ENCODE assay signal across 8 cellular contexts in the genomic region with DNA sequence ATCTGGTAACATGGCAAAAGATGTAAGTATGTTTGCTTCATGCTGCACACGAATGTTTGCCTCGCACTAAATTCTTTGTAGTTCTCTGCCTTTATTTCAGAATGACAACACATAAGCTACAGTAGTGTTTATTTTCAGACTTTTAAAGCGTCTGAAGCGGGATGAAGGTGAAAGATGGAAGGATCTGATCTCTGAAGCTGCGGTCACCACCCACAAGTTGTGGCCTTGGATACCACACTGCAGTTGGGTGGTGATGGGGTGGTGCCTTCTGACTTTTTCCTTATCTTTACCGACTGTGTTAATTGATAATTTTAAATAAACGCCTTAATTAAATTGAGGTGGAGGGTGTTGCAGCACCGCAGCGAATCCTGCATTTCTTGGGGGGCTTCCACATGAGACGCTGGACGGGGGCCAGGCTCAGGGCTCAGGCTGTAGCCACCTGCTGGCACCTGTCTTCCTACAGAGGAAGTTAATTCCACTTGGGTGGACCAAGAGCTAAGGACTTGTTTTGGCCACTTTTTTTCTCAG.
DNase-seq lines count a peak whose midpoint lies in the region; ATAC-seq and TF ChIP-seq lines count a peak whose summit lies in the region.

No MANE protein-coding gene starts in this region.

- H4K20me1 ChIP-seq in DND-41 (ENCODE audit: insufficient read depth, low read length): peaks cover 46% of the 10 kb centered on the region
- H4K20me1 ChIP-seq in OCI-LY3 (ENCODE audit: insufficient read depth, low read length): peaks cover 48% of the 10 kb centered on the region

- DNase-seq in DND-41: peak; percentile 4
- no peak for DNase-seq in effector memory CD4-positive, alpha-beta T cell
- DNase-seq in activated CD4-positive, CD25-positive, alpha-beta regulatory T cell treated with anti-CD3 and anti-CD28 coated beads, Interleukin-2, amount 50 U/mL, for 72 hours: no peak
- DNase-seq in AG08396 (ENCODE audit: low spot score): no peak
- DNase-seq in medulla oblongata (ENCODE audit: extremely low spot score): no peak

- H2AFZ ChIP-seq in DND-41 (ENCODE audit: low read depth, low read length) (no peak overlapping the region), OCI-LY3 (ENCODE audit: low read depth, low read length) (no peak overlapping the region), neuron (ENCODE audit: low read depth, low read length) (no peak overlapping the region)

- H3K79me2 ChIP-seq in DND-41 (ENCODE audit: insufficient read depth, low read length) (peaks cover 65% of the 10 kb centered on the region), OCI-LY3 (ENCODE audit: low read length) (peaks cover 67% of the 10 kb centered on the region)

- ATAC-seq in DND-41 (ENCODE audit: insufficient read depth, low read depth) (no peak), HG02678 (IDR thresholded peaks at IDR 0.05; ENCODE audit: unreplicated experiment) (no peak)

- peaks cover 49% of the 10 kb centered on the region for H3K36me3 ChIP-seq in DND-41 (ENCODE audit: insufficient read depth, low read length)
- peaks cover 43% of the 10 kb centered on the region for H3K36me3 ChIP-seq in OCI-LY3 (replicated peaks; ENCODE audit: low read depth, low read length)
- H3K36me3 ChIP-seq in effector memory CD4-positive, alpha-beta T cell (ENCODE audit: control insufficient read depth, insufficient read depth, low read length): peaks cover 4% of the 10 kb centered on the region
- peaks cover 31% of the 10 kb centered on the region for H3K36me3 ChIP-seq in neuron (ENCODE audit: insufficient read depth, low read length)

- H3K4me2 ChIP-seq in DND-41 (ENCODE audit: insufficient read depth, low read length) (peak overlapping the region; percentile 92), OCI-LY3 (ENCODE audit: low read length) (peak overlapping the region; percentile 93)

- H3K9ac ChIP-seq in DND-41 (ENCODE audit: low read depth, low read length): peak overlapping the region; percentile 93
- H3K9ac ChIP-seq in OCI-LY3 (ENCODE audit: low read length): peak overlapping the region; percentile 85

- no peak for TF ChIP-seq CTCF in DND-41 (IDR thresholded peaks at IDR 0.05; ENCODE audit: borderline replicate concordance, extremely low read depth, low read length, poor library complexity, severe bottlenecking)
- no peak for TF ChIP-seq CTCF in OCI-LY3 (IDR thresholded peaks at IDR 0.05; ENCODE audit: low read depth, low read length)

- H3K4me1 ChIP-seq in DND-41 (ENCODE audit: insufficient read depth, low read length) (peaks cover 52% of the 10 kb centered on the region), OCI-LY3 (ENCODE audit: low read length) (peaks cover 15% of the 10 kb centered on the region), neuron (ENCODE audit: insufficient read depth, low read length) (peaks cover 10% of the 10 kb centered on the region)
- H3K4me1 ChIP-seq in effector memory CD4-positive, alpha-beta T cell (ENCODE audit: control insufficient read depth, insufficient read depth, low read length, poor library complexity, severe bottlenecking): peaks cover 12% of the 10 kb centered on the region

- H3K9me3 ChIP-seq in DND-41 (ENCODE audit: insufficient read depth, low read length, severe bottlenecking) (no peaks in the 10 kb centered on the region), OCI-LY3 (ENCODE audit: insufficient read depth, low read length) (no peaks in the 10 kb centered on the region), neuron (ENCODE audit: low read length) (peaks cover 10% of the 10 kb centered on the region)
- H3K9me3 ChIP-seq in effector memory CD4-positive, alpha-beta T cell (ENCODE audit: control insufficient read depth, low read length): no peaks in the 10 kb centered on the region

- H3K27ac ChIP-seq in DND-41 (ENCODE audit: low read length) (peak overlapping the region; percentile 82), OCI-LY3 (ENCODE audit: low read length) (peak overlapping the region; percentile 30; the same call in 1 of the 2 replicates)
- no peak overlapping the region for H3K27ac ChIP-seq in effector memory CD4-positive, alpha-beta T cell (ENCODE audit: insufficient read depth, low read length, poor library complexity, severe bottlenecking)

- H3K27me3 ChIP-seq in DND-41 (ENCODE audit: insufficient read depth, low read length, poor library complexity) (no peaks in the 10 kb centered on the region), OCI-LY3 (ENCODE audit: low read depth, low read length) (no peaks in the 10 kb centered on the region), neuron (ENCODE audit: insufficient read depth, low read length) (no peaks in the 10 kb centered on the region)
- no peaks in the 10 kb centered on the region for H3K27me3 ChIP-seq in effector memory CD4-positive, alpha-beta T cell (replicated peaks; ENCODE audit: control insufficient read depth, insufficient read depth, low read length, poor library complexity, severe bottlenecking)

- H3K4me3 ChIP-seq in DND-41 (ENCODE audit: low read depth in 1 of 2, low read length in 2 of 2): peak overlapping the region; percentile 61 to 85; a peak in 3 of 4 replicates
- H3K4me3 ChIP-seq in OCI-LY3 (ENCODE audit: low read length): peak overlapping the region; percentile 87
- peak overlapping the region; percentile 55 for H3K4me3 ChIP-seq in effector memory CD4-positive, alpha-beta T cell (ENCODE audit: insufficient read depth, low read depth, low read length, poor library complexity, severe bottlenecking)
- peak overlapping the region; percentile 51 for H3K4me3 ChIP-seq in neuron (ENCODE audit: low read length)
